In genomic region chr6:68911811-68912210, GRCh38 we compare ENCODE assay signal across 19 cellular contexts.
DNase-seq lines count a peak whose midpoint lies in the region; FAIRE-seq lines count a peak whose summit lies in the region.
"Had no signal": no experiment of that assay in that cellular context is flagged by ENCODE, and none has a peak within 500 bp of the region (broad histone marks: within the 10 kb centered on the region; RNA-seq: fewer than 3 reads in every experiment).

No MANE protein-coding gene starts in this region.

- H3K27me3 Mint-ChIP-seq in activated CD4-positive, alpha-beta T cell treated with anti-CD3 and anti-CD28 coated beads, Interleukin-2, amount 10 ng/mL, durations not matched to agents 24 days and 14 days: no peaks in the 10 kb centered on the region
- H3K27me3 Mint-ChIP-seq: CD4-positive, alpha-beta memory T cell had no signal

- H3K27ac Mint-ChIP-seq in activated CD4-positive, alpha-beta T cell treated with anti-CD3 and anti-CD28 coated beads, Interleukin-2, amount 10 ng/mL, durations not matched to agents 24 days and 14 days: peak overlapping the region; percentile 25
- H3K27ac Mint-ChIP-seq: CD14-positive monocyte; CD4-positive, alpha-beta memory T cell; HFFc6 had no signal

- H3K4me3 Mint-ChIP-seq in activated CD4-positive, alpha-beta T cell treated with anti-CD3 and anti-CD28 coated beads, Interleukin-2, amount 10 ng/mL, durations not matched to agents 24 days and 14 days: no peak overlapping the region
- H3K4me3 Mint-ChIP-seq: CD14-positive monocyte; CD4-positive, alpha-beta memory T cell; HFFc6 had no signal

- no peaks in the 10 kb centered on the region for H3K9me3 Mint-ChIP-seq in activated CD4-positive, alpha-beta T cell treated with anti-CD3 and anti-CD28 coated beads, Interleukin-2, amount 10 ng/mL, durations not matched to agents 24 days and 14 days

- intact Hi-C loops in activated CD4-positive, alpha-beta T cell treated with anti-CD3 and anti-CD28 coated beads, Interleukin-2, amount 10 ng/mL, durations not matched to agents 24 days and 14 days (cut with micrococcal nuclease): no loop called here

- H3K36me3 Mint-ChIP-seq in activated CD4-positive, alpha-beta T cell treated with anti-CD3 and anti-CD28 coated beads, Interleukin-2, amount 10 ng/mL, durations not matched to agents 24 days and 14 days (ENCODE audit: low read depth): no peaks in the 10 kb centered on the region
- H3K36me3 Mint-ChIP-seq: CD14-positive monocyte; CD4-positive, alpha-beta memory T cell had no signal

- no peak for DNase-seq in activated CD4-positive, alpha-beta T cell treated with anti-CD3 and anti-CD28 coated beads, Interleukin-2, amount 10 ng/mL, durations not matched to agents 24 days and 14 days
- DNase-seq in activated CD4-positive, alpha-beta T cell treated with anti-CD3 and anti-CD28 coated beads for 4 hours: no peak
- DNase-seq in RCC 7860 (ENCODE audit: low spot score): no peak
- peak; percentile 25 for DNase-seq in epidermal melanocyte (ENCODE audit: insufficient read length, low spot score)
- peak; percentile 56 for DNase-seq in renal cortical epithelial cell (ENCODE audit: low read depth)
- no peak for DNase-seq in activated CD8-positive, alpha-beta memory T cell treated with anti-CD3 and anti-CD28 coated beads for 24 hours
- DNase-seq in DMS79 treated with DMSO at 0.1 percent for 48 hours (lab: John Stamatoyannopoulos, UW): no peak
- no peak for DNase-seq in NCI-H1694 treated with DMSO at 0.1 percent for 48 hours (lab: John Stamatoyannopoulos, UW)
- DNase-seq: Calu3; CD4-positive, alpha-beta memory T cell; DND-41; EL; GOT3; H7; HFFc6 had no signal

- no peaks in the 10 kb centered on the region for H3K4me1 Mint-ChIP-seq in activated CD4-positive, alpha-beta T cell treated with anti-CD3 and anti-CD28 coated beads, Interleukin-2, amount 10 ng/mL, durations not matched to agents 24 days and 14 days
- H3K4me1 Mint-ChIP-seq: CD14-positive monocyte; CD4-positive, alpha-beta memory T cell had no signal

- FAIRE-seq in RCC 7860 (lab: Jason Lieb, UNC): peak; percentile 62
- FAIRE-seq: A549, GM12878, HTR-8/SVneo had no signal

Comparison
In these comparisons a context has a peak if more than half of its experiments do, and no peak if none do; other contexts are left out.
1. DNase-seq: peak in epidermal melanocyte (single experiment) and renal cortical epithelial cell (single experiment); none in activated CD4-positive, alpha-beta T cell treated with anti-CD3 and anti-CD28 coated beads, Interleukin-2, amount 10 ng/mL, durations not matched to agents 24 days and 14 days (single experiment), activated CD4-positive, alpha-beta T cell treated with anti-CD3 and anti-CD28 coated beads for 4 hours (0 of 2), RCC 7860 (single experiment), activated CD8-positive, alpha-beta memory T cell treated with anti-CD3 and anti-CD28 coated beads for 24 hours (single experiment), DMS79 treated with DMSO at 0.1 percent for 48 hours (single experiment) and NCI-H1694 treated with DMSO at 0.1 percent for 48 hours (single experiment).